Comparison of ENCODE assay signal across 20 cellular contexts in the genomic region with DNA sequence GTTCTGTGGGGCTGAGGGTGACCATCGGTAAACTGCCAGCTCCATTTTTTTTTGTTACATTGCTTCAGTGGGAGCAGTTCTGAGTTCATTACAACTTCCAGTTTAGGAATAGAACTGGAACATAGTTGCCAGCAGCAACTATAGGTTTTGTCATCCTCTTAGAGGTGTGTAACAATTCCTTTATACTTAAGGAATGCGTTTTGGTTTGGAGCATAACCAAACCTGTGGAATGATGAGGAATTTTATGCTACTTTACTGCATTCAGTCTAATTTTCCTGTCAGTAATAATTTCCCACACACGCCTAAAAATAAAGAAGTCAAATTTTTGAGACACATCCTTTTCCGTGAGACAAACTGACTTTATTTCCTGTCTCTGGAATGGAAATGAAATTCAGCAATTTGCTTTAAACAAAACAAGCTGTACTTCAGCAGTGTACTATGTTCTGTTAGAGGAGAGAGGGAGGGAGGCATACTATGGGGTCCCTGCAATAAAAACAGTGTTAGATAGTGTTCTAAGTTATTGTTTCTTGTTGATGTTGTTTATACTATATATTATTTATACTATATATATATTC. TPM values are rescaled to one million over a fixed set of nuclear protein-coding genes. Genes with fewer than 3 reads are reported as not detected.
A peak's percentile ranks its signal among the peaks of the same experiment; 100 is the strongest.
DNase-seq lines count a peak whose midpoint lies in the region; TF ChIP-seq lines count a peak whose summit lies in the region.
"Had no signal": no experiment of that assay in that cellular context is flagged by ENCODE, and none has a peak within 500 bp of the region (broad histone marks: within the 10 kb centered on the region; RNA-seq: fewer than 3 reads in every experiment).

No MANE protein-coding gene starts in this region.

- no peak overlapping the region for H2BK120ac ChIP-seq in mesenchymal stem cell (ENCODE audit: low read depth, low read length)

- H3K27me3 ChIP-seq in mesenchymal stem cell (ENCODE audit: control insufficient read depth in 1 of 2, insufficient read depth in 1 of 2, low read length in 2 of 2): peaks cover 0 to 5% of the 10 kb centered on the region in 2 experiments

- H3K79me1 ChIP-seq in mesenchymal stem cell (replicated peaks; ENCODE audit: low read length, poor library complexity, severe bottlenecking): no peaks in the 10 kb centered on the region

- H3K27ac Mint-ChIP-seq in HFFc6 (no peak overlapping the region), chondrocyte (ENCODE audit: unreplicated experiment) (peak overlapping the region; percentile 39)
- H3K27ac Mint-ChIP-seq: CD4-positive, alpha-beta T cell had no signal

- no peak overlapping the region for H3K23ac ChIP-seq in mesenchymal stem cell (ENCODE audit: low read length in 2 of 2)

- H3K4me3 Mint-ChIP-seq in HFFc6: no peak overlapping the region
- no peak overlapping the region for H3K4me3 Mint-ChIP-seq in chondrocyte (ENCODE audit: unreplicated experiment)
- H3K4me3 Mint-ChIP-seq: CD4-positive, alpha-beta T cell had no signal

- no peak overlapping the region for H2AK5ac ChIP-seq in mesenchymal stem cell (ENCODE audit: low read length, severe bottlenecking)

- H3K4me1 Mint-ChIP-seq in HFFc6 (ENCODE audit: low read depth) (peaks cover 21% of the 10 kb centered on the region), chondrocyte (ENCODE audit: low read depth) (peaks cover 18% of the 10 kb centered on the region)

- H2BK12ac ChIP-seq in mesenchymal stem cell (ENCODE audit: low read length in 2 of 2): no peak overlapping the region

- H3K14ac ChIP-seq in mesenchymal stem cell (ENCODE audit: low read length in 2 of 2): no peak overlapping the region

- H3K9me3 ChIP-seq in mesenchymal stem cell (ENCODE audit: control insufficient read depth, low read length): no peaks in the 10 kb centered on the region
- H3K9me3 ChIP-seq: A549, HAP-1 had no signal

- 85% methylated on average over 4 of the region's 4 CpGs for WGBS in mesenchymal stem cell

- no peak overlapping the region for H3K4me3 ChIP-seq in mesenchymal stem cell (ENCODE audit: insufficient read depth in 1 of 2, low read depth in 1 of 2, low read length in 2 of 2)
- H3K4me3 ChIP-seq: A549, HAP-1, K562 had no signal

- DNase-seq in AG20443 (ENCODE audit: low spot score) (peak; percentile 29), HFFc6 (peak; percentile 52), chondrocyte (ENCODE audit: low spot score) (no peak), mesenchymal stem cell (no peak), NOMO-1 treated with dmso at 0.1 percent for 144 hours (lab: John Stamatoyannopoulos, UW; ENCODE audit: unreplicated experiment) (no peak), RPMI8226 (no peak), activated T-cell treated with anti-CD3 and anti-CD28 coated beads for 4 hours (no peak)
- DNase-seq in stimulated activated CD4-positive, alpha-beta T cell treated with anti-CD3 and anti-CD28 coated beads, Interleukin-4, amount 100 ng/mL, for 1 hour: no peak
- DNase-seq: AML-193; CD4-positive, alpha-beta T cell; DMS53; NCI-H146; NCI-H2081 treated with DMSO at 0.1 percent for 48 hours; NCI-H524; SHP77 had no signal

- H3K4me1 ChIP-seq in mesenchymal stem cell (ENCODE audit: control insufficient read depth, insufficient read depth, low read depth, low read length): no peaks in the 10 kb centered on the region
- H3K4me1 ChIP-seq: A549 had no signal

- H2AFZ ChIP-seq in mesenchymal stem cell (ENCODE audit: low read depth, low read length): no peak overlapping the region

- peaks cover 0 to 8% of the 10 kb centered on the region in 2 experiments for H3K36me3 ChIP-seq in mesenchymal stem cell (ENCODE audit: control insufficient read depth in 1 of 2, insufficient read depth in 2 of 2, low read depth in 1 of 2, low read length in 2 of 2)
- H3K36me3 ChIP-seq: HAP-1 had no signal

- H3K18ac ChIP-seq in mesenchymal stem cell (ENCODE audit: low read depth in 1 of 2, low read length in 2 of 2): no peak overlapping the region

- no peak overlapping the region for H3K9ac ChIP-seq in mesenchymal stem cell (ENCODE audit: low read length)

- TF ChIP-seq CTCF in HFFc6 (IDR thresholded peaks at IDR 0.05) (no peak), chondrocyte (IDR thresholded peaks at IDR 0.05) (no peak)

- H3K27me3 Mint-ChIP-seq in HFFc6 (ENCODE audit: insufficient read depth) (no peaks in the 10 kb centered on the region; the same call in 1 of the 2 replicates), chondrocyte (ENCODE audit: low read depth) (peaks cover 6% of the 10 kb centered on the region)

- no peak overlapping the region for H3K27ac ChIP-seq in mesenchymal stem cell (ENCODE audit: low read length, poor library complexity, severe bottlenecking)
- H3K27ac ChIP-seq: A549, HL-60 had no signal

- H3K4me2 ChIP-seq in mesenchymal stem cell (ENCODE audit: low read length, poor library complexity, severe bottlenecking): no peak overlapping the region
- H3K4me2 ChIP-seq: A549 had no signal

- peak overlapping the region; percentile 44 for H2BK5ac ChIP-seq in mesenchymal stem cell (ENCODE audit: low read depth, low read length, poor library complexity, severe bottlenecking)

- H3K4ac ChIP-seq in mesenchymal stem cell (ENCODE audit: low read depth in 1 of 2, low read length in 2 of 2): no peak overlapping the region

- H4K8ac ChIP-seq in mesenchymal stem cell (ENCODE audit: low read length): no peak overlapping the region

- H3K9me3 Mint-ChIP-seq in HFFc6 (no peaks in the 10 kb centered on the region), chondrocyte (ENCODE audit: low read depth) (no peaks in the 10 kb centered on the region)
- H3K9me3 Mint-ChIP-seq: CD4-positive, alpha-beta T cell had no signal

- H2BK15ac ChIP-seq in mesenchymal stem cell (ENCODE audit: low read depth, poor library complexity, severe bottlenecking): no peak overlapping the region

- no peak overlapping the region for H4K91ac ChIP-seq in mesenchymal stem cell (ENCODE audit: low read length)

- peaks cover 5% of the 10 kb centered on the region; the same call in 1 of the 2 replicates for H3K36me3 Mint-ChIP-seq in HFFc6 (ENCODE audit: low read depth)
- peaks cover 1% of the 10 kb centered on the region for H3K36me3 Mint-ChIP-seq in chondrocyte (ENCODE audit: low read depth)

RNA-seq across cellular contexts. Expression of a gene that starts 4.8 kb away (rescaled TPM):
- not detected for total RNA-seq in HFFc6 (2021; fragmentation: NEBNext Ultra II Directional; extraction: Animal tissue kit (Norgen Biotek cat#: 25700))
- total RNA-seq in chondrocyte: not detected in 3 replicates
- polyA plus RNA-seq in mesenchymal stem cell (2013, experiment 1 of 2): not detected
- not detected for polyA plus RNA-seq in mesenchymal stem cell (2013, experiment 2 of 2)
- total RNA-seq: CD4-positive, alpha-beta T cell; G401; K562 had no signal
- polyA plus RNA-seq: A549 had no signal

RNA-seq across cellular contexts. Expression of a gene that starts 16.5 kb away (rescaled TPM):
- total RNA-seq in HFFc6 (2021; fragmentation: NEBNext Ultra II Directional; extraction: Animal tissue kit (Norgen Biotek cat#: 25700)): 10 to 100 TPM; 38.9 to 60.1 (median 49.8) TPM
- 33.9 to 37.4 TPM (median 36.0 TPM) in 3 replicates for total RNA-seq in chondrocyte
- polyA plus RNA-seq in mesenchymal stem cell (2013, experiment 1 of 2): 55.7 TPM
- polyA plus RNA-seq in mesenchymal stem cell (2013, experiment 2 of 2): 59.7 TPM

RNA-seq across cellular contexts. Expression of a gene that starts 30.3 kb away (rescaled TPM):
- 1 to 10 TPM; 1.5 to 2.0 (median 1.8) TPM for total RNA-seq in HFFc6 (2021; fragmentation: NEBNext Ultra II Directional; extraction: Animal tissue kit (Norgen Biotek cat#: 25700))
- 3.0 to 3.8 TPM (median 3.3 TPM) in 3 replicates for total RNA-seq in chondrocyte
- polyA plus RNA-seq in mesenchymal stem cell (2013, experiment 1 of 2): 0.36 TPM
- polyA plus RNA-seq in mesenchymal stem cell (2013, experiment 2 of 2): 0.29 TPM

RNA-seq across cellular contexts. Expression of a gene that starts 57.7 kb away (rescaled TPM):
- 100 to 1,000 TPM; 508 to 582 (median 527) TPM for total RNA-seq in HFFc6 (2021; fragmentation: NEBNext Ultra II Directional; extraction: Animal tissue kit (Norgen Biotek cat#: 25700))
- total RNA-seq in chondrocyte: 512 to 540 TPM (median 529 TPM) in 3 replicates
- 385 TPM for polyA plus RNA-seq in mesenchymal stem cell (2013, experiment 1 of 2)
- 375 TPM for polyA plus RNA-seq in mesenchymal stem cell (2013, experiment 2 of 2)

Comparison
In these comparisons a context has a peak if more than half of its experiments do, and no peak if none do; other contexts are left out.
1. DNase-seq: peak in AG20443 (single experiment) and HFFc6 (single experiment); none in chondrocyte (single experiment), mesenchymal stem cell (single experiment), NOMO-1 treated with dmso at 0.1 percent for 144 hours (single experiment), RPMI8226 (single experiment), stimulated activated CD4-positive, alpha-beta T cell treated with anti-CD3 and anti-CD28 coated beads, Interleukin-4, amount 100 ng/mL, for 1 hour (single experiment) and activated T-cell treated with anti-CD3 and anti-CD28 coated beads for 4 hours (single experiment).